21 cellular contexts compared by ENCODE assay signal in genomic region chr2:57758686-57759085, GRCh38.
A peak's percentile ranks its signal among the peaks of the same experiment; 100 is the strongest.
DNase-seq lines count a peak whose midpoint lies in the region; ATAC-seq, FAIRE-seq and TF ChIP-seq lines count a peak whose summit lies in the region.
"Had no signal": no experiment of that assay in that cellular context is flagged by ENCODE, and none has a peak within 500 bp of the region (broad histone marks: within the 10 kb centered on the region; RNA-seq: fewer than 3 reads in every experiment).

No MANE protein-coding gene starts in this region.

- no peak for TF ChIP-seq RAD21 in K562 (CRISPR knock-in tag; conservative IDR thresholded peaks at IDR 0.05 in 1 of 2, IDR thresholded peaks at IDR 0.05 in 1 of 2)

- no peaks in the 10 kb centered on the region for H4K20me1 ChIP-seq in K562 (replicated peaks; ENCODE audit: control insufficient read depth, insufficient read depth, low read length)

- H3K27me3 Mint-ChIP-seq in MCF 10A (ENCODE audit: insufficient read depth, unreplicated experiment) = no peaks in the 10 kb centered on the region

- H3K9me1 ChIP-seq in K562 (ENCODE audit: control insufficient read depth, insufficient read depth, low read length) = no peaks in the 10 kb centered on the region

- ATAC-seq in HG02973 (IDR thresholded peaks at IDR 0.05; ENCODE audit: unreplicated experiment) (peak; percentile 25), K562 (no peak)

- in situ Hi-C loops in K562 (cut with MboI) = no loop called here

- H3K9me3 ChIP-seq in breast epithelium = no peaks in the 10 kb centered on the region
- no peaks in the 10 kb centered on the region for H3K9me3 ChIP-seq in K562 (replicated peaks; ENCODE audit: control insufficient read depth, insufficient read depth, low read depth, low read length)
- H3K9me3 ChIP-seq: SJSA1 had no signal

- TF ChIP-seq POLR2A in breast epithelium (IDR thresholded peaks at IDR 0.05) (no peak), K562 (conservative IDR thresholded peaks at IDR 0.05) (no peak)

- H3K9me3 Mint-ChIP-seq in MCF 10A (ENCODE audit: unreplicated experiment) = no peaks in the 10 kb centered on the region
- H3K9me3 Mint-ChIP-seq: CD14-positive monocyte had no signal

- H2AFZ ChIP-seq in K562 (ENCODE audit: low read depth, low read length) = no peak overlapping the region
- H2AFZ ChIP-seq: PC-9 had no signal

- BruUV-seq in MCF 10A (replicated peaks; lab: Mats Ljungman, UMichigan) (no TSS peak), K562 (replicated peaks; lab: Mats Ljungman, UMichigan) (no TSS peak)

- H3K27ac ChIP-seq in breast epithelium = no peak overlapping the region
- H3K27ac ChIP-seq in K562 (ENCODE audit: extremely low read depth, low read depth, low read length) = no peak overlapping the region
- H3K27ac ChIP-seq: PC-9, SJSA1 had no signal

- H3K4me3 Mint-ChIP-seq in MCF 10A (ENCODE audit: unreplicated experiment) = peak overlapping the region; percentile 57
- H3K4me3 Mint-ChIP-seq: CD14-positive monocyte had no signal

- H3K36me3 ChIP-seq in breast epithelium (no peaks in the 10 kb centered on the region), K562 (ENCODE audit: control insufficient read depth, insufficient read depth, low read length) (no peaks in the 10 kb centered on the region)
- H3K36me3 ChIP-seq: SJSA1 had no signal

- WGBS in K562 (ENCODE audit: insufficient coverage, low coverage, missing lambda C conversion rate) = 4% methylated on average over 2 of the region's 2 CpGs

- H3K4me1 ChIP-seq in breast epithelium (no peaks in the 10 kb centered on the region), K562 (replicated peaks in 1 of 2; ENCODE audit: control insufficient read depth in 2 of 2, insufficient read depth in 2 of 2, low read length in 2 of 2) (peaks cover 0 to 4% of the 10 kb centered on the region in 2 experiments; a peak in 3 of 5 replicates)

- POLR2A ChIA-PET in MCF 10A (lab: Yijun Ruan, JAX) (no interaction called here), K562 (lab: Yijun Ruan, JAX) (interaction anchor here (1.0 kb wide), 1 partner anchor 10 kb away, joined by 3 read pairs; no protein-coding TSS in a partner anchor)

- H3K4me3 ChIP-seq in breast epithelium = no peak overlapping the region
- no peak overlapping the region for H3K4me3 ChIP-seq in K562
- H3K4me3 ChIP-seq: PC-9, SJSA1 had no signal

- no peak overlapping the region for H3K4me2 ChIP-seq in K562 (ENCODE audit: insufficient read depth, low read length)
- H3K4me2 ChIP-seq: PC-9 had no signal

- H3K27me3 ChIP-seq in breast epithelium (no peaks in the 10 kb centered on the region), K562 (ENCODE audit: control insufficient read depth in 2 of 2, insufficient read depth in 2 of 2, low read length in 2 of 2) (no peaks in the 10 kb centered on the region)

- no peak overlapping the region for H3K9ac ChIP-seq in K562 (ENCODE audit: insufficient read depth in 1 of 2, low read depth in 2 of 2, low read length in 2 of 2)

- no peak for FAIRE-seq in K562 (lab: Jason Lieb, UNC)

- intact Hi-C loops in MCF 10A (cut with micrococcal nuclease) = loop anchor here (1.0 kb wide), 1 partner anchor 148 kb away; no protein-coding TSS in a partner anchor
- intact Hi-C loops in breast epithelium (cut with DNase I; ENCODE audit: low total_unique reads) = no loop called here
- intact Hi-C loops in K562 (cut with micrococcal nuclease) = loop anchor here (1.0 to 5.0 kb wide), 2 partner anchors 148 to 799 kb away; no protein-coding TSS in a partner anchor

- TF ChIP-seq CTCF in MCF 10A (IDR thresholded peaks at IDR 0.05; ENCODE audit: unreplicated experiment) (no peak), breast epithelium (IDR thresholded peaks at IDR 0.05) (no peak), K562 (IDR thresholded peaks at IDR 0.05 in 2 of 3, conservative IDR thresholded peaks at IDR 0.05 in 1 of 3; ENCODE audit: insufficient read depth in 2 of 3, low read depth in 1 of 3, low read length in 3 of 3) (no peak)

- CTCF ChIA-PET in MCF 10A (lab: Yijun Ruan, JAX) = interaction anchor here (0.5 to 3.4 kb wide), 13 partner anchors 11 to 1765 kb away, joined by 3 to 16 read pairs (median 3); no protein-coding TSS in a partner anchor
- CTCF ChIA-PET in K562 (lab: Yijun Ruan, JAX; ENCODE audit: low intra/inter-chr PET ratio) = interaction anchor here (2.3 kb wide), 1 partner anchor 689 kb away, joined by 6 read pairs; no protein-coding TSS in a partner anchor

- TF ChIP-seq EP300 in K562 (IDR thresholded peaks at IDR 0.05; ENCODE audit: low read length) = no peak

- H3K79me2 ChIP-seq in K562 (ENCODE audit: control insufficient read depth, insufficient read depth, low read length) = no peaks in the 10 kb centered on the region

- no peak overlapping the region for H3K27ac Mint-ChIP-seq in MCF 10A (ENCODE audit: low read depth, unreplicated experiment)
- H3K27ac Mint-ChIP-seq: CD14-positive monocyte had no signal

- peaks cover 5% of the 10 kb centered on the region for H3K4me1 Mint-ChIP-seq in MCF 10A (ENCODE audit: insufficient read depth, unreplicated experiment)

- DNase-seq in MCF 10A (ENCODE audit: unreplicated experiment) = no peak
- DNase-seq in breast epithelium (ENCODE audit: low spot score in 2 of 2) = no peak
- no peak for DNase-seq in K562 (ENCODE audit: extremely low read depth in 1 of 4, low spot score in 3 of 4)
- DNase-seq in effector CD8-positive, alpha-beta T cell (lab: John Stamatoyannopoulos, UW) = no peak
- no peak for DNase-seq in cortex of kidney (lab: John Stamatoyannopoulos, UW)
- DNase-seq in KG1 (lab: John Stamatoyannopoulos, UW) = no peak
- no peak for DNase-seq in NCI-H446 treated with DMSO at 0.1 percent for 48 hours (lab: John Stamatoyannopoulos, UW)
- DNase-seq: COR-L47, DMS79, GOT3, IMR-90, MV-4-11, NCI-H1436, NCI-H2029, NCI-H2171, NCI-H446, NCI-H748 treated with DMSO at 0.1 percent for 48 hours, PC-9 had no signal

- H3K36me3 Mint-ChIP-seq in MCF 10A (ENCODE audit: insufficient read depth, unreplicated experiment) = no peaks in the 10 kb centered on the region
- H3K36me3 Mint-ChIP-seq: CD14-positive monocyte had no signal

TF ChIP-seq in K562, 482 proteins besides CTCF, POLR2A, EP300 and RAD21:
- TF ChIP-seq NFIC (IDR thresholded peaks at IDR 0.05) (peak; percentile 99), EHMT2 (IDR thresholded peaks at IDR 0.05) (no peak), NFIX (CRISPR knock-in tag; IDR thresholded peaks at IDR 0.05; ENCODE audit: low read depth) (peak; percentile 95)
